ENCODE assay signal across 8 cellular contexts in the genomic region with DNA sequence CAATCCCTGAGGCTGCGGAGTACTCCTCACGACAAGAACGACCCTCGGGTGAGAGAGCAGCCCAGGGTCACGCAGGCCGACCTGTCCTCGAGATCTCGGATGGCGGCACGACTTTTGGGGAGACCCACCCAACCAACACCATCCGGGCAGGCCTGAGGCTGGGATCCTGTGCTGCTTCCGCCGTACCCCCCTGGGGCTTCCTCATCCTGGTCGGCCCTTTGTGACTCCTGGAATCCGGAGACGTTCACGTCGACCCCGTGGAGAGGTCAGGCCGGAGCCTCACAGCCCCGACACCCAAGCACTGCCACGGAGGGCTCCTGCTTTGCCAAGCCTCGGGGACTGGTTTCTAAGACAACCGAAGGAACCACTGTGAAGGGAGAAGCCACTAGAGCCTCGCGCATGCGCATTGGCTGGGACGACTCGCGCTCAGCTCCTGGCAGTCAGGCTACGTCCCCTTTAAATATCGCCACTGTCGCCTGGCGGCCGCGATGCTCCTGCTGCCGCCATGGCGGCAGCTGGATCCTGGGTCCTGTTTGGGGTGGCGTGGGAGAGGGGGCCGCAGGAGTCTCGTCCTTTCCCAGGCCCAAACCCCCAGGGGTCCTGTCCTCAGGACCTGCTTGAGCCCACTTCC.
A peak's percentile ranks its signal among the peaks of the same experiment; 100 is the strongest.
DNase-seq lines count a peak whose midpoint lies in the region; ATAC-seq and TF ChIP-seq lines count a peak whose summit lies in the region.
"Not testable (repeated sequence)": the region's sequence is repeated elsewhere in the genome, so short reads cannot be mapped to it uniquely, and the experiment has no call there.

No MANE protein-coding gene starts in this region.

- ATAC-seq in GM18505 (IDR thresholded peaks at IDR 0.05; ENCODE audit: unreplicated experiment) (peak; percentile 77), GM19395 (IDR thresholded peaks at IDR 0.05; ENCODE audit: unreplicated experiment) (peak; percentile 92), GM21723 (IDR thresholded peaks at IDR 0.05; ENCODE audit: unreplicated experiment) (peak; percentile 78), HG02943 (IDR thresholded peaks at IDR 0.05; ENCODE audit: low read depth, unreplicated experiment) (peak; percentile 68), HG03432 (IDR thresholded peaks at IDR 0.05; ENCODE audit: unreplicated experiment) (peak; percentile 86), heart left ventricle (peak; percentile 91 to 92 (median 92)), psoas muscle (peak; percentile 78 to 93 (median 90))
- ATAC-seq in activated CD4-positive, CD25-positive, alpha-beta regulatory T cell treated with anti-CD3 and anti-CD28 coated beads, Interleukin-2, amount 50 U/mL, for 24 hours, result peak; percentile 80 to 81

- H3K9me3 ChIP-seq in heart left ventricle, psoas muscle: not testable (repeated sequence)

- not testable (repeated sequence) for H3K27ac ChIP-seq in heart left ventricle, psoas muscle

- TF ChIP-seq CTCF in heart left ventricle (IDR thresholded peaks at IDR 0.05); psoas muscle (IDR thresholded peaks at IDR 0.05): not testable (repeated sequence)

- H3K4me1 ChIP-seq in heart left ventricle, psoas muscle: not testable (repeated sequence)

- not testable (repeated sequence) for DNase-seq in heart left ventricle, psoas muscle

- not testable (repeated sequence) for H3K4me3 ChIP-seq in heart left ventricle, psoas muscle

- intact Hi-C loops in heart left ventricle (cut with DNase I); psoas muscle (cut with DNase I): not testable (repeated sequence)

- TF ChIP-seq POLR2A in GM18505 (IDR thresholded peaks at IDR 0.05; ENCODE audit: borderline replicate concordance, extremely low read depth, insufficient read depth, insufficient read length); heart left ventricle (IDR thresholded peaks at IDR 0.05): not testable (repeated sequence)

- WGBS in heart left ventricle, 4 donors, result no CpG with 5 or more reads among the region's 41 CpGs
- no CpG with 5 or more reads among the region's 41 CpGs for whole genome bisulfite sequencing in psoas muscle, 3 donors

- not testable (repeated sequence) for H3K27me3 ChIP-seq in heart left ventricle; psoas muscle (ENCODE audit: insufficient read depth in 3 of 3, low read length in 2 of 3)

- H3K36me3 ChIP-seq in heart left ventricle; psoas muscle (ENCODE audit: insufficient read depth in 1 of 2, low read depth in 1 of 2): not testable (repeated sequence)
